In the genomic region with DNA sequence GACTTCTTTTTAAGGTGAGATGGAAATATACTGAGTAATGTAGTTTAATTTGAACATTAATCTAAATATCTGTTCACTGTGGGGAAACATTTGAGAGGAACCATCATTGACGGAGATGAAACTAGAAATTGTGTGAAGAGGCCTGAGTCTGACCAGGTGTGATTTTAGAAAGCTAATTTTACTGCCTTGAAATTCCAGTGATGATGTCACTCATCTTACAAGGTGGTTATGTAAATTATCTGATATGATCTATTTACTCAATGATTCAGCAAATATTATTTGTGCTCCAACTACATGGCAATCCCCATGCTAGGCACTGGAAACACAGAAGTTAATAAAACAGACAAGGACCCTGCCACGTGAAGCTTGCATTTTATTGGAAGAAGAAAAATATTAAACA, we compare ENCODE assay signal across 1 cellular context.
TF ChIP-seq lines count a peak whose summit lies in the region.

No MANE protein-coding gene starts in this region.

TF ChIP-seq in K562, 482 proteins besides CTCF, POLR2A, EP300 and RAD21 (continued from another document):
- TF ChIP-seq CCAR2 (IDR thresholded peaks at IDR 0.05; ENCODE audit: low read depth, low read length) (no peak), BDP1 (IDR thresholded peaks at IDR 0.05; ENCODE audit: insufficient read depth, insufficient read length) (no peak), ZNF449 (CRISPR knock-in tag; IDR thresholded peaks at IDR 0.05) (no peak), ZNF318 (IDR thresholded peaks at IDR 0.05; ENCODE audit: borderline replicate concordance in 1 of 2, low read depth in 1 of 2) (0 out of 4 replicates have a peak, but pooled peaks of 1 of the 2 experiments have one; percentile 26), E2F3 (CRISPR knock-in tag; IDR thresholded peaks at IDR 0.05) (no peak), ETV1 (tag; conservative IDR thresholded peaks at IDR 0.05; ENCODE audit: low read depth) (no peak), ATF3 (IDR thresholded peaks at IDR 0.05) (peak; percentile 93), ATF3 (CRISPR knock-in tag; conservative IDR thresholded peaks at IDR 0.05) (no peak), ATF1 (CRISPR knock-in tag; IDR thresholded peaks at IDR 0.05) (no peak), ATF1 (tag; IDR thresholded peaks at IDR 0.05) (peak; percentile 38; the same call in 1 of the 2 replicates), SRF (CRISPR knock-in tag; IDR thresholded peaks at IDR 0.05) (no peak), E2F6 (IDR thresholded peaks at IDR 0.05; ENCODE audit: borderline replicate concordance in 1 of 2, extremely low read depth in 1 of 2, insufficient read depth in 1 of 2, insufficient read length in 1 of 2, low read depth in 1 of 2, low read length in 1 of 2, poor library complexity in 1 of 2, severe bottlenecking in 1 of 2) (no peak), MAFG (tag; conservative IDR thresholded peaks at IDR 0.05) (peak; percentile 92), DPF2 (IDR thresholded peaks at IDR 0.05) (peak; percentile 76), MAFF (IDR thresholded peaks at IDR 0.05; ENCODE audit: low read length) (peak; percentile 87), STAT5B (CRISPR knock-in tag; IDR thresholded peaks at IDR 0.05) (no peak), POU5F1 (IDR thresholded peaks at IDR 0.05; ENCODE audit: borderline replicate concordance, low read depth, low read length, partially characterized antibody) (no peak), IRF1 (CRISPR knock-in tag; IDR thresholded peaks at IDR 0.05; ENCODE audit: borderline replicate concordance) (no peak), SRSF9 (IDR thresholded peaks at IDR 0.05; ENCODE audit: borderline replicate concordance, low read depth, low read length) (no peak), FOSL1 (tag; conservative IDR thresholded peaks at IDR 0.05) (peak; percentile 43; the same call in 1 of the 2 replicates), BACH1 (tag; IDR thresholded peaks at IDR 0.05) (peak; percentile 78), SP2 (IDR thresholded peaks at IDR 0.05; ENCODE audit: extremely low read depth, low read depth, low read length, poor library complexity, severe bottlenecking) (no peak), JUND (IDR thresholded peaks at IDR 0.05; ENCODE audit: borderline replicate concordance, low read depth, low read length) (peak; percentile 84), JUND (tag; IDR thresholded peaks at IDR 0.05; ENCODE audit: borderline replicate concordance, low read depth, low read length) (peak; percentile 84), BCOR (IDR thresholded peaks at IDR 0.05) (no peak), ADNP (tag; IDR thresholded peaks at IDR 0.05) (no peak), TRIM24 (IDR thresholded peaks at IDR 0.05) (peak in 1 of 2 experiments; percentile 29; a peak in 1 of 4 replicates), U2AF1 (optimal IDR thresholded peaks at IDR 0.05; ENCODE audit: low read depth, low read length) (no peak), MAFK (IDR thresholded peaks at IDR 0.05; ENCODE audit: low read length) (peak; percentile 71; the same call in 1 of the 2 replicates), ARID1B (IDR thresholded peaks at IDR 0.05) (peak; percentile 58), RBM25 (IDR thresholded peaks at IDR 0.05; ENCODE audit: low read depth, low read length, severe bottlenecking) (no peak), SMARCC2 (IDR thresholded peaks at IDR 0.05; ENCODE audit: low read depth) (peak; percentile 38; the same call in 1 of the 2 replicates), ZZZ3 (IDR thresholded peaks at IDR 0.05) (no peak)
- TF ChIP-seq, protein P1, sequence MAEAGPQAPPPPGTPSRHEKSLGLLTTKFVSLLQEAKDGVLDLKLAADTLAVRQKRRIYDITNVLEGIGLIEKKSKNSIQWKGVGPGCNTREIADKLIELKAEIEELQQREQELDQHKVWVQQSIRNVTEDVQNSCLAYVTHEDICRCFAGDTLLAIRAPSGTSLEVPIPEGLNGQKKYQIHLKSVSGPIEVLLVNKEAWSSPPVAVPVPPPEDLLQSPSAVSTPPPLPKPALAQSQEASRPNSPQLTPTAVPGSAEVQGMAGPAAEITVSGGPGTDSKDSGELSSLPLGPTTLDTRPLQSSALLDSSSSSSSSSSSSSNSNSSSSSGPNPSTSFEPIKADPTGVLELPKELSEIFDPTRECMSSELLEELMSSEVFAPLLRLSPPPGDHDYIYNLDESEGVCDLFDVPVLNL (CRISPR knock-in tag; IDR thresholded peaks at IDR 0.05; ENCODE audit: low read depth): no peak
